Comparison of ENCODE assay signal across 20 cellular contexts in the genomic region with DNA sequence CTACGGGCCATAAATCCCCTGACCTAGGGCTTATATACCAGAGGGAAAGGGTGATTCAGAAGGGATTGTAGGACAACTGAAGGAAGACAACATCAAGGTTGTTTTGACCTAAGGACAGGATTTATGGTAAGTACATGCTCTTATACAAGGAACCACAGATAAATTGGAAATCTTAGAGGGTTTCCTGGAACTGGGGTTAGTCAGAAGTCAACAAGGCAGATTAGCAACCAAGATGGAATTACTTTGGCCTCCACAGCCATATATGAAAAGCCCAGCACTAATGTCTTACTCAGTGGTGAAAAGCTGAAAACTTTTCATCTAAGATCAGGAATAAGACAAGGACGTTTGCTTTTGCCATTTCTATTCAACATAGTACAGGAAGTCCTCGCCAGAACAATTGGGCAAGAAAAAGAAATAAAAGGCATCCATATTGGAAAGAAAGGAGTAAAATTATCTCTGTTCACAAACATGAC. TPM values are rescaled to one million over a fixed set of nuclear protein-coding genes. Genes with fewer than 3 reads are reported as not detected.
DNase-seq lines count a peak whose midpoint lies in the region; ATAC-seq, FAIRE-seq and TF ChIP-seq lines count a peak whose summit lies in the region.
"Had no signal": no experiment of that assay in that cellular context is flagged by ENCODE, and none has a peak within 500 bp of the region (broad histone marks: within the 10 kb centered on the region; RNA-seq: fewer than 3 reads in every experiment).

No MANE protein-coding gene starts in this region.

- no peak overlapping the region for H2BK120ac ChIP-seq in neuronal stem cell (ENCODE audit: low read depth, low read length)

- POLR2A ChIA-PET in CD8-positive, alpha-beta T cell (lab: Charles Lee), result no interaction called here

- H3K4ac ChIP-seq in neuronal stem cell (ENCODE audit: low read length), result no peak overlapping the region

- no peak for FAIRE-seq in GM12892 (lab: Jason Lieb, UNC)
- FAIRE-seq: bronchial epithelial cell had no signal

- H3K9me3 ChIP-seq in CD8-positive, alpha-beta T cell (ENCODE audit: low read length), result no peaks in the 10 kb centered on the region
- H3K9me3 ChIP-seq in neuronal stem cell (replicated peaks in 1 of 2; ENCODE audit: control insufficient read depth in 2 of 2, insufficient read depth in 1 of 2, low read depth in 1 of 2, low read length in 2 of 2), result peaks cover 2 to 23% of the 10 kb centered on the region in 2 donors

- H3K27me3 ChIP-seq in CD8-positive, alpha-beta T cell (ENCODE audit: insufficient read depth, low read length), result no peaks in the 10 kb centered on the region
- H3K27me3 ChIP-seq in neuronal stem cell (ENCODE audit: control insufficient read depth in 3 of 3, insufficient read depth in 3 of 3, low read depth in 1 of 3, low read length in 3 of 3), result no peaks in the 10 kb centered on the region
- H3K27me3 ChIP-seq: BLaER1, suprapubic skin had no signal

- CTCF ChIA-PET in CD8-positive, alpha-beta T cell (lab: Charles Lee), result no interaction called here

- H3K4me3 Mint-ChIP-seq in CD8-positive, alpha-beta T cell, result no peak overlapping the region
- H3K4me3 Mint-ChIP-seq in natural killer cell, result no peak overlapping the region

- peaks cover 5% of the 10 kb centered on the region for H3K36me3 ChIP-seq in CD8-positive, alpha-beta T cell (ENCODE audit: insufficient read depth, low read length)
- peaks cover 0 to 3% of the 10 kb centered on the region in 2 donors for H3K36me3 ChIP-seq in neuronal stem cell (replicated peaks in 1 of 2; ENCODE audit: control insufficient read depth in 2 of 2, insufficient read depth in 2 of 2, low read length in 2 of 2)

- H3K4me2 ChIP-seq in neuronal stem cell (ENCODE audit: insufficient read depth, low read length, poor library complexity, severe bottlenecking), result no peak overlapping the region
- H3K4me2 ChIP-seq: BLaER1 had no signal

- peaks cover 29% of the 10 kb centered on the region for H3K4me1 ChIP-seq in CD8-positive, alpha-beta T cell (ENCODE audit: insufficient read depth, low read length)
- H3K4me1 ChIP-seq in neuronal stem cell (ENCODE audit: control insufficient read depth in 2 of 2, insufficient read depth in 1 of 2, low read depth in 1 of 2, low read length in 2 of 2), result no peaks in the 10 kb centered on the region

- peaks cover 7% of the 10 kb centered on the region for H3K9me3 Mint-ChIP-seq in CD8-positive, alpha-beta T cell
- peaks cover 0 to 2% of the 10 kb centered on the region in 2 donors for H3K9me3 Mint-ChIP-seq in natural killer cell

- H3K18ac ChIP-seq in neuronal stem cell (ENCODE audit: low read length), result no peak overlapping the region

- TF ChIP-seq POLR2A in GM12892 (IDR thresholded peaks at IDR 0.05; ENCODE audit: low read depth, low read length), result no peak

- intact Hi-C loops in CD8-positive, alpha-beta T cell (cut with DNase I, micrococcal nuclease), result loop anchor here in 1 of 2 experiments (10.0 kb wide), 1 partner anchor 1110 kb away; no protein-coding TSS in a partner anchor
- intact Hi-C loops in natural killer cell (cut with micrococcal nuclease), result no loop called here

- H3K79me1 ChIP-seq in neuronal stem cell (ENCODE audit: low read depth, low read length), result no peaks in the 10 kb centered on the region

- peaks cover 74% of the 10 kb centered on the region for H3K4me1 Mint-ChIP-seq in CD8-positive, alpha-beta T cell (ENCODE audit: low read depth)
- peaks cover 73 to 88% of the 10 kb centered on the region in 2 donors for H3K4me1 Mint-ChIP-seq in natural killer cell

- H4K8ac ChIP-seq in neuronal stem cell (ENCODE audit: low read depth, low read length), result no peak overlapping the region

- no peak overlapping the region for H4K91ac ChIP-seq in neuronal stem cell (ENCODE audit: low read depth, low read length, poor library complexity)

- no peak overlapping the region for H3K27ac ChIP-seq in CD8-positive, alpha-beta T cell (ENCODE audit: low read depth, low read length)
- no peak overlapping the region for H3K27ac ChIP-seq in neuronal stem cell (replicated peaks; ENCODE audit: low read length)
- H3K27ac ChIP-seq: BLaER1, skin epidermis, suprapubic skin had no signal

- no peak for ATAC-seq in CD8-positive, alpha-beta T cell
- ATAC-seq in natural killer cell, result no peak

- no peak overlapping the region for H2BK5ac ChIP-seq in neuronal stem cell (ENCODE audit: low read length)

- WGBS in neuronal stem cell (ENCODE audit: extremely low coverage in 2 of 2, insufficient read length in 2 of 2, insufficient replicate concordance in 1 of 2), 2 donors, result no CpG with 5 or more reads among the region's 3 CpGs

- H2AFZ ChIP-seq in neuronal stem cell (ENCODE audit: low read length), result no peak overlapping the region

- TF ChIP-seq CTCF in CD8-positive, alpha-beta T cell (IDR thresholded peaks at IDR 0.05), result no peak
- TF ChIP-seq CTCF in cardiac fibroblast (IDR thresholded peaks at IDR 0.05; ENCODE audit: low read depth, low read length), result no peak
- no peak for TF ChIP-seq CTCF in natural killer cell (IDR thresholded peaks at IDR 0.05)

- peak overlapping the region; percentile 47 for H3K27ac Mint-ChIP-seq in CD8-positive, alpha-beta T cell
- peak overlapping the region; percentile 29 to 70 for H3K27ac Mint-ChIP-seq in natural killer cell
- H3K27ac Mint-ChIP-seq: progenitor cell of endocrine pancreas had no signal

- H2BK12ac ChIP-seq in neuronal stem cell (ENCODE audit: low read length), result no peak overlapping the region

- no peak overlapping the region for H3K4me3 ChIP-seq in CD8-positive, alpha-beta T cell (ENCODE audit: low read depth, low read length)
- H3K4me3 ChIP-seq in cardiac fibroblast (replicated peaks in 1 of 2; ENCODE audit: low read depth in 2 of 2, low read length in 2 of 2) (no peak overlapping the region), neuronal stem cell (ENCODE audit: low read length in 2 of 2) (no peak overlapping the region)
- H3K4me3 ChIP-seq: BLaER1, skin epidermis, suprapubic skin had no signal

- no peak overlapping the region for H3K9ac ChIP-seq in neuronal stem cell (ENCODE audit: low read depth, low read length, poor library complexity)
- H3K9ac ChIP-seq: BLaER1 had no signal

- no peaks in the 10 kb centered on the region for H3K27me3 Mint-ChIP-seq in CD8-positive, alpha-beta T cell (ENCODE audit: low read depth)
- H3K27me3 Mint-ChIP-seq in natural killer cell (ENCODE audit: low read depth in 2 of 2), result no peaks in the 10 kb centered on the region
- H3K27me3 Mint-ChIP-seq: progenitor cell of endocrine pancreas had no signal

- no peak overlapping the region for H2AK5ac ChIP-seq in neuronal stem cell (ENCODE audit: low read depth, low read length)

- no peak overlapping the region for H3K23ac ChIP-seq in neuronal stem cell (ENCODE audit: low read depth, low read length, poor library complexity)

- H2BK15ac ChIP-seq in neuronal stem cell (ENCODE audit: low read length), result no peak overlapping the region

- DNase-seq in CD8-positive, alpha-beta T cell, result no peak
- peak; percentile 14 for DNase-seq in M059J (ENCODE audit: low read depth)
- DNase-seq in cardiac fibroblast (ENCODE audit: low read depth in 2 of 2), result peak; percentile 35 to 40
- no peak for DNase-seq in natural killer cell
- DNase-seq in AG08395 (ENCODE audit: low spot score), result no peak
- no peak for DNase-seq in GM12892 (ENCODE audit: insufficient read length)
- no peak for DNase-seq in neuronal stem cell (ENCODE audit: low spot score)
- DNase-seq: activated naive CD4-positive, alpha-beta T cell treated with anti-CD3 and anti-CD28 coated beads, Interleukin-2, amount 50 U/mL, for 16 hours; head of caudate nucleus; Karpas-422; NCI-H1092 treated with DMSO at 0.1 percent for 48 hours; NCI-H2107; NCI-H524 treated with DMSO at 0.1 percent for 48 hours; Right ventricle myocardium superior; stimulated activated CD4-positive, alpha-beta T cell treated with anti-CD3 and anti-CD28 coated beads, Interleukin-4, amount 100 ng/mL, for 4 hours had no signal

- peaks cover 66% of the 10 kb centered on the region for H3K36me3 Mint-ChIP-seq in CD8-positive, alpha-beta T cell
- peaks cover 6% of the 10 kb centered on the region for H3K36me3 Mint-ChIP-seq in natural killer cell

- no peak overlapping the region for H3K14ac ChIP-seq in neuronal stem cell (ENCODE audit: low read length)

RNA-seq across cellular contexts. Expression of a gene that starts 5.4 kb away (rescaled TPM):
- total RNA-seq in CD8-positive, alpha-beta T cell, result 10 to 100 TPM; 22.4 to 22.7 TPM
- 153 and 177 TPM in 2 replicates for total RNA-seq in M059J (2014; rRNA removed; shearing (Covaris generic))
- total RNA-seq in natural killer cell, result 10 to 100 TPM; 46.6 to 72.0 (median 63.2) TPM
- polyA plus RNA-seq in GM12892 (2012; ENCODE audit: missing spikeins), result 63.7 TPM
- polyA plus RNA-seq in neuronal stem cell (2013, experiment 1 of 2), result 48.3 TPM
- 52.4 TPM for polyA plus RNA-seq in neuronal stem cell (2013, experiment 2 of 2)

RNA-seq across cellular contexts. Expression of a gene that starts 24.6 kb away (rescaled TPM):
- total RNA-seq in CD8-positive, alpha-beta T cell, result under 1 TPM in 1 of 2 experiments, not detected in 1; 0.08 TPM
- 0.02 and 0.05 TPM in 2 replicates for total RNA-seq in M059J (2014; rRNA removed; shearing (Covaris generic))
- 1 to 10 TPM; 3.7 to 9.9 (median 9.2) TPM for total RNA-seq in natural killer cell
- 3.1 TPM for polyA plus RNA-seq in GM12892 (2012; ENCODE audit: missing spikeins)
- polyA plus RNA-seq in neuronal stem cell (2013, experiment 1 of 2), result 0.50 TPM
- polyA plus RNA-seq in neuronal stem cell (2013, experiment 2 of 2), result 0.39 TPM

RNA-seq across cellular contexts. Expression of a gene that starts 33.8 kb away (rescaled TPM):
- 10 to 100 TPM; 29.1 to 30.9 TPM for total RNA-seq in CD8-positive, alpha-beta T cell
- 16.5 and 27.8 TPM in 2 replicates for total RNA-seq in M059J (2014; rRNA removed; shearing (Covaris generic))
- total RNA-seq in natural killer cell, result 10 to 100 TPM; 24.9 to 27.3 (median 25.5) TPM
- 37.9 TPM for polyA plus RNA-seq in GM12892 (2012; ENCODE audit: missing spikeins)
- 19.7 TPM for polyA plus RNA-seq in neuronal stem cell (2013, experiment 1 of 2)
- 21.1 TPM for polyA plus RNA-seq in neuronal stem cell (2013, experiment 2 of 2)

Comparison
In these comparisons a context has a peak if more than half of its experiments do, and no peak if none do; other contexts are left out.
1. DNase-seq: peak in M059J (single experiment) and cardiac fibroblast (2 of 2); none in CD8-positive, alpha-beta T cell (0 of 7), natural killer cell (single experiment), AG08395 (single experiment), GM12892 (single experiment) and neuronal stem cell (single experiment).